ENCODE assay signal across 18 cellular contexts in genomic region chr3:148997623-148998022, GRCh38. TPM values are rescaled to one million over a fixed set of nuclear protein-coding genes. Genes with fewer than 3 reads are reported as not detected.
DNase-seq lines count a peak whose midpoint lies in the region; ATAC-seq and TF ChIP-seq lines count a peak whose summit lies in the region.
"Had no signal": no experiment of that assay in that cellular context is flagged by ENCODE, and none has a peak within 500 bp of the region (broad histone marks: within the 10 kb centered on the region; RNA-seq: fewer than 3 reads in every experiment).

No MANE protein-coding gene starts in this region.

- H3K9me3 ChIP-seq in CD4-positive, alpha-beta T cell (ENCODE audit: control insufficient read depth, low read length), result no peaks in the 10 kb centered on the region
- H3K9me3 ChIP-seq in T-helper 17 cell (ENCODE audit: control insufficient read depth, low read length, poor library complexity, severe bottlenecking) (no peaks in the 10 kb centered on the region), neutrophil (no peaks in the 10 kb centered on the region), WERI-Rb-1 (ENCODE audit: severe bottlenecking) (no peaks in the 10 kb centered on the region)
- H3K9me3 ChIP-seq: BLaER1 treated with 17β-estradiol and CSF1 and Interleukin-3, amounts not matched to agents 10 nM and 100 nM; SJSA1 had no signal

- POLR2A ChIA-PET in activated CD8-positive, alpha-beta T cell treated with anti-CD3 and anti-CD28 coated beads for 36 hours (lab: Charles Lee), result no interaction called here
- POLR2A ChIA-PET in activated CD8-positive, alpha-beta T cell treated with anti-CD3 and anti-CD28 coated beads, Interleukin-2, amount 10 ng/mL, durations not matched to agents 7 days and 5 days (lab: Charles Lee), result interaction anchor here (3.5 kb wide), 1 partner anchor 11 kb away, joined by 17 read pairs; no protein-coding TSS in a partner anchor
- POLR2A ChIA-PET in CD4-positive, alpha-beta T cell (lab: Charles Lee), result no interaction called here

- no peak overlapping the region for H3K4me3 Mint-ChIP-seq in activated CD8-positive, alpha-beta T cell treated with anti-CD3 and anti-CD28 coated beads for 36 hours
- no peak overlapping the region for H3K4me3 Mint-ChIP-seq in activated CD8-positive, alpha-beta T cell treated with anti-CD3 and anti-CD28 coated beads, Interleukin-2, amount 10 ng/mL, durations not matched to agents 7 days and 5 days
- no peak overlapping the region for H3K4me3 Mint-ChIP-seq in CD4-positive, alpha-beta T cell
- H3K4me3 Mint-ChIP-seq in T-helper 17 cell, result no peak overlapping the region

- ATAC-seq in activated CD8-positive, alpha-beta T cell treated with anti-CD3 and anti-CD28 coated beads for 36 hours, result no peak
- no peak for ATAC-seq in activated CD8-positive, alpha-beta T cell treated with anti-CD3 and anti-CD28 coated beads, Interleukin-2, amount 10 ng/mL, durations not matched to agents 7 days and 5 days
- no peak for ATAC-seq in CD4-positive, alpha-beta T cell (ENCODE audit: poor library complexity)
- ATAC-seq in T-helper 17 cell (no peak), GM18909 (IDR thresholded peaks at IDR 0.05; ENCODE audit: poor library complexity, unreplicated experiment) (no peak)

- H3K4me3 ChIP-seq in neutrophil (ENCODE audit: low read depth in 1 of 2, low read length in 1 of 2), result no peak overlapping the region
- H3K4me3 ChIP-seq in WERI-Rb-1 (ENCODE audit: low read depth, low read length), result no peak overlapping the region
- H3K4me3 ChIP-seq: BLaER1 treated with 17β-estradiol and CSF1 and Interleukin-3, amounts not matched to agents 10 nM and 100 nM; SJSA1 had no signal

- CTCF ChIA-PET in activated CD8-positive, alpha-beta T cell treated with anti-CD3 and anti-CD28 coated beads for 36 hours (lab: Charles Lee), result no interaction called here
- CTCF ChIA-PET in activated CD8-positive, alpha-beta T cell treated with anti-CD3 and anti-CD28 coated beads, Interleukin-2, amount 10 ng/mL, durations not matched to agents 7 days and 5 days (lab: Charles Lee), result interaction anchor here (2.0 to 2.1 kb wide), 2 partner anchors 12 to 43 kb away, joined by 8 to 9 read pairs; no protein-coding TSS in a partner anchor
- CTCF ChIA-PET in CD4-positive, alpha-beta T cell (lab: Charles Lee), result no interaction called here

- peak overlapping the region; percentile 36 for H3K27ac Mint-ChIP-seq in activated CD8-positive, alpha-beta T cell treated with anti-CD3 and anti-CD28 coated beads for 36 hours
- H3K27ac Mint-ChIP-seq in activated CD8-positive, alpha-beta T cell treated with anti-CD3 and anti-CD28 coated beads, Interleukin-2, amount 10 ng/mL, durations not matched to agents 7 days and 5 days, result no peak overlapping the region
- peak overlapping the region; percentile 72 for H3K27ac Mint-ChIP-seq in CD4-positive, alpha-beta T cell
- H3K27ac Mint-ChIP-seq in T-helper 17 cell, result peak overlapping the region; percentile 86

- H3K36me3 ChIP-seq in neutrophil (peaks cover 50% of the 10 kb centered on the region), WERI-Rb-1 (peaks cover 44% of the 10 kb centered on the region)

- H3K9me3 Mint-ChIP-seq in activated CD8-positive, alpha-beta T cell treated with anti-CD3 and anti-CD28 coated beads for 36 hours, result no peaks in the 10 kb centered on the region
- no peaks in the 10 kb centered on the region for H3K9me3 Mint-ChIP-seq in activated CD8-positive, alpha-beta T cell treated with anti-CD3 and anti-CD28 coated beads, Interleukin-2, amount 10 ng/mL, durations not matched to agents 7 days and 5 days (ENCODE audit: insufficient read depth)
- H3K9me3 Mint-ChIP-seq in CD4-positive, alpha-beta T cell, result no peaks in the 10 kb centered on the region

- H3K36me3 Mint-ChIP-seq in activated CD8-positive, alpha-beta T cell treated with anti-CD3 and anti-CD28 coated beads for 36 hours (ENCODE audit: low read depth), result peaks cover 38% of the 10 kb centered on the region
- peaks cover 82% of the 10 kb centered on the region for H3K36me3 Mint-ChIP-seq in activated CD8-positive, alpha-beta T cell treated with anti-CD3 and anti-CD28 coated beads, Interleukin-2, amount 10 ng/mL, durations not matched to agents 7 days and 5 days (ENCODE audit: low read depth)
- peaks cover 42% of the 10 kb centered on the region for H3K36me3 Mint-ChIP-seq in CD4-positive, alpha-beta T cell (ENCODE audit: low read depth)
- H3K36me3 Mint-ChIP-seq in T-helper 17 cell (ENCODE audit: low read depth), result peaks cover 3% of the 10 kb centered on the region

- peaks cover 38% of the 10 kb centered on the region for H3K4me1 Mint-ChIP-seq in activated CD8-positive, alpha-beta T cell treated with anti-CD3 and anti-CD28 coated beads for 36 hours (ENCODE audit: low read depth)
- peaks cover 59% of the 10 kb centered on the region for H3K4me1 Mint-ChIP-seq in activated CD8-positive, alpha-beta T cell treated with anti-CD3 and anti-CD28 coated beads, Interleukin-2, amount 10 ng/mL, durations not matched to agents 7 days and 5 days (ENCODE audit: low read depth)
- H3K4me1 Mint-ChIP-seq in CD4-positive, alpha-beta T cell (ENCODE audit: low read depth), result peaks cover 46% of the 10 kb centered on the region
- H3K4me1 Mint-ChIP-seq in T-helper 17 cell, result peaks cover 34% of the 10 kb centered on the region

- intact Hi-C loops in activated CD8-positive, alpha-beta T cell treated with anti-CD3 and anti-CD28 coated beads for 36 hours (cut with micrococcal nuclease), result no loop called here
- intact Hi-C loops in CD4-positive, alpha-beta T cell (cut with DNase I, micrococcal nuclease), result loop anchor here (10.0 kb wide), 2 partner anchors 127 to 817 kb away; partner anchors contain the start of genes HPS3 (in 1 of the 2) and RNF13 (in 1 of the 2)

- H3K27ac ChIP-seq in CD4-positive, alpha-beta T cell (ENCODE audit: low read depth, low read length), result no peak overlapping the region
- peak overlapping the region; percentile 83 for H3K27ac ChIP-seq in neutrophil
- no peak overlapping the region for H3K27ac ChIP-seq in WERI-Rb-1
- H3K27ac ChIP-seq: BLaER1 treated with 17β-estradiol and CSF1 and Interleukin-3, amounts not matched to agents 10 nM and 100 nM; SJSA1 had no signal

- DNase-seq in activated CD8-positive, alpha-beta T cell treated with anti-CD3 and anti-CD28 coated beads for 36 hours, result no peak
- DNase-seq in activated CD8-positive, alpha-beta T cell treated with anti-CD3 and anti-CD28 coated beads, Interleukin-2, amount 10 ng/mL, durations not matched to agents 7 days and 5 days, result no peak
- no peak for DNase-seq in CD4-positive, alpha-beta T cell
- DNase-seq in T-helper 17 cell (no peak), WERI-Rb-1 (no peak), NCI-H524 treated with DMSO at 0.1 percent for 48 hours (lab: John Stamatoyannopoulos, UW) (no peak)
- DNase-seq: 8988T; COR-L47; DMS153; NCI-H1436 treated with DMSO at 0.1 percent for 48 hours; NCI-H2081 treated with DMSO at 0.1 percent for 48 hours; NCI-H526; NK-92 treated with Interleukin-12 subunit alpha and Interleukin-12 subunit beta, amount 100 ng/mL, for 24 hours; OCI-M1 had no signal

- peaks cover 80 to 83% of the 10 kb centered on the region in 2 experiments for H3K4me1 ChIP-seq in neutrophil (ENCODE audit: control insufficient read depth in 1 of 2, insufficient read depth in 1 of 2, low read depth in 1 of 2, low read length in 1 of 2)

- TF ChIP-seq CTCF in activated CD8-positive, alpha-beta T cell treated with anti-CD3 and anti-CD28 coated beads for 36 hours (IDR thresholded peaks at IDR 0.05), result no peak
- no peak for TF ChIP-seq CTCF in CD4-positive, alpha-beta T cell (IDR thresholded peaks at IDR 0.05)
- TF ChIP-seq CTCF in neutrophil (IDR thresholded peaks at IDR 0.05), result no peak
- TF ChIP-seq CTCF in WERI-Rb-1 (IDR thresholded peaks at IDR 0.05; ENCODE audit: low read depth, low read length), result no peak

- H3K27me3 Mint-ChIP-seq in activated CD8-positive, alpha-beta T cell treated with anti-CD3 and anti-CD28 coated beads for 36 hours, result no peaks in the 10 kb centered on the region
- no peaks in the 10 kb centered on the region for H3K27me3 Mint-ChIP-seq in activated CD8-positive, alpha-beta T cell treated with anti-CD3 and anti-CD28 coated beads, Interleukin-2, amount 10 ng/mL, durations not matched to agents 7 days and 5 days (ENCODE audit: low read depth)
- H3K27me3 Mint-ChIP-seq in CD4-positive, alpha-beta T cell, result no peaks in the 10 kb centered on the region
- no peaks in the 10 kb centered on the region for H3K27me3 Mint-ChIP-seq in T-helper 17 cell

- no peaks in the 10 kb centered on the region for H3K27me3 ChIP-seq in CD4-positive, alpha-beta T cell (ENCODE audit: control insufficient read depth, insufficient read depth, low read length)
- H3K27me3 ChIP-seq in neutrophil (no peaks in the 10 kb centered on the region), WERI-Rb-1 (ENCODE audit: insufficient read depth, low read depth, severe bottlenecking) (no peaks in the 10 kb centered on the region)
- H3K27me3 ChIP-seq: BLaER1 treated with 17β-estradiol and CSF1 and Interleukin-3, amounts not matched to agents 10 nM and 100 nM; SJSA1 had no signal

RNA-seq across cellular contexts. Expression of gene GYG1, which starts 6.3 kb away (rescaled TPM):
- total RNA-seq in activated CD8-positive, alpha-beta T cell treated with anti-CD3 and anti-CD28 coated beads for 36 hours, result 10 to 100 TPM; 16.0 to 18.3 TPM
- 10 to 100 TPM; 46.9 to 54.0 TPM for total RNA-seq in activated CD8-positive, alpha-beta T cell treated with anti-CD3 and anti-CD28 coated beads, Interleukin-2, amount 10 ng/mL, durations not matched to agents 7 days and 5 days
- 10 to 100 TPM; 21.0 to 22.3 TPM for total RNA-seq in CD4-positive, alpha-beta T cell
- 10 to 100 TPM; 22.3 to 27.4 TPM for total RNA-seq in T-helper 17 cell
